Comparison of ENCODE assay signal across 18 cellular contexts in the genomic region with DNA sequence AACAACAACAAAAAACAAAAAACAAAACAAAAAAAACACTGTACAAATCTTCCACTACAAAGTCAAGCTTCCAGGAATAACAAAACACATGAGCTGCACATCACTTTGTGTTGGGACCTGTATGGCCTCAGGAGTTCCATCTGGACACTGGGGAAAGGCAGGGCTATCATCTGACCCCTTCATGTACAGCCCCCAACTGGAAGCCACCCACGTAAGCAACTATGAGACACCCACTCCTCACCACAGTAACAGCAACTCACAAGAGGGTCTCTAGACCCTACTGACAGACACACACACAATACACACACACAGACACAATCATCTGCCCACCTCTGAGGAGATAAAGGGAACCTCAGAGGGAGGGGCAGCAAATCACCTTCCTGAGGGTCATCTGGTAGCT.
A peak's percentile ranks its signal among the peaks of the same experiment; 100 is the strongest.
DNase-seq lines count a peak whose midpoint lies in the region; ATAC-seq, FAIRE-seq and TF ChIP-seq lines count a peak whose summit lies in the region.
"Had no signal": no experiment of that assay in that cellular context is flagged by ENCODE, and none has a peak within 500 bp of the region (broad histone marks: within the 10 kb centered on the region; RNA-seq: fewer than 3 reads in every experiment).

No MANE protein-coding gene starts in this region.

- POLR2A ChIA-PET in K562 (lab: Yijun Ruan, JAX): interaction anchor here (0.6 to 1.4 kb wide), 5 partner anchors 13 to 35 kb away, joined by 3 to 4 read pairs (median 3); no protein-coding TSS in a partner anchor

- H2BK15ac ChIP-seq in mesendoderm (replicated peaks; ENCODE audit: low read depth): no peak overlapping the region

- no peak overlapping the region for H2AFZ ChIP-seq in K562 (ENCODE audit: low read depth, low read length)

- intact Hi-C loops in K562 (cut with micrococcal nuclease): no loop called here

- H3K4me1 ChIP-seq in K562 (replicated peaks in 1 of 2; ENCODE audit: control insufficient read depth in 2 of 2, insufficient read depth in 2 of 2, low read length in 2 of 2) (peaks cover 0 to 9% of the 10 kb centered on the region in 2 experiments; a peak in 3 of 5 replicates), mesendoderm (ENCODE audit: control insufficient read depth, low read depth, low read length) (peaks cover 2% of the 10 kb centered on the region), SJCRH30 (peaks cover 48% of the 10 kb centered on the region)
- H3K4me1 ChIP-seq: Caco-2 had no signal

- no peak overlapping the region for H3K4me3 Mint-ChIP-seq in stimulated activated naive CD8-positive, alpha-beta T cell treated with anti-CD3 and anti-CD28 coated beads, Interleukin-15, amount 100 ng/mL, for 72 hours
- H3K4me3 Mint-ChIP-seq: CD8-positive, alpha-beta memory T cell; H9 had no signal

- H3K9me3 ChIP-seq in K562 (replicated peaks; ENCODE audit: control insufficient read depth, insufficient read depth, low read depth, low read length) (no peaks in the 10 kb centered on the region), SJCRH30 (replicated peaks) (no peaks in the 10 kb centered on the region)
- H3K9me3 ChIP-seq: BLaER1, Caco-2 had no signal

- ATAC-seq in K562: no peak
- ATAC-seq in stimulated activated naive CD8-positive, alpha-beta T cell treated with anti-CD3 and anti-CD28 coated beads, Interleukin-15, amount 100 ng/mL, for 72 hours: no peak

- TF ChIP-seq CTCF in K562 (IDR thresholded peaks at IDR 0.05 in 2 of 3, conservative IDR thresholded peaks at IDR 0.05 in 1 of 3; ENCODE audit: insufficient read depth in 2 of 3, low read depth in 1 of 3, low read length in 3 of 3): no peak

- H4K8ac ChIP-seq in mesendoderm (ENCODE audit: low read depth, low read length): no peak overlapping the region

- H3K23ac ChIP-seq in mesendoderm (ENCODE audit: low read length): peak overlapping the region; percentile 29

- H3K4me3 ChIP-seq in K562: no peak overlapping the region
- H3K4me3 ChIP-seq in mesendoderm (ENCODE audit: low read length): no peak overlapping the region
- no peak overlapping the region for H3K4me3 ChIP-seq in SJCRH30
- H3K4me3 ChIP-seq: BLaER1 had no signal

- H4K20me1 ChIP-seq in K562 (replicated peaks; ENCODE audit: control insufficient read depth, insufficient read depth, low read length): no peaks in the 10 kb centered on the region
- H4K20me1 ChIP-seq: BLaER1 had no signal

- FAIRE-seq in K562 (lab: Jason Lieb, UNC): peak; percentile 32
- FAIRE-seq: GM12892 had no signal

- no peak overlapping the region for H2AK5ac ChIP-seq in mesendoderm (ENCODE audit: low read length)

- no peak overlapping the region for H2BK5ac ChIP-seq in mesendoderm (ENCODE audit: low read length)

- no peak overlapping the region; a peak in 1 of 4 replicates for H3K9ac ChIP-seq in K562 (ENCODE audit: insufficient read depth in 1 of 2, low read depth in 2 of 2, low read length in 2 of 2)
- no peak overlapping the region for H3K9ac ChIP-seq in mesendoderm (ENCODE audit: low read length)
- H3K9ac ChIP-seq: BLaER1 had no signal

- no peaks in the 10 kb centered on the region for H3K9me3 Mint-ChIP-seq in stimulated activated naive CD8-positive, alpha-beta T cell treated with anti-CD3 and anti-CD28 coated beads, Interleukin-15, amount 100 ng/mL, for 72 hours
- H3K9me3 Mint-ChIP-seq: CD8-positive, alpha-beta memory T cell; H9 had no signal

- DNase-seq in activated effector memory CD4-positive, alpha-beta T cell treated with anti-CD3 and anti-CD28 coated beads, Interleukin-2, amount 50 U/mL, for 16 hours: peak; percentile 31
- no peak for DNase-seq in activated effector memory CD4-positive, alpha-beta T cell treated with Interleukin-2 at 50 U/mL for 16 hours
- DNase-seq in K562 (ENCODE audit: extremely low read depth in 1 of 4, low spot score in 3 of 4) (no peak), mesendoderm (no peak), NCI-H1048 (lab: John Stamatoyannopoulos, UW) (no peak), NCI-H524 treated with DMSO at 0.1 percent for 48 hours (lab: John Stamatoyannopoulos, UW) (no peak), SJCRH30 (no peak)
- DNase-seq in stimulated activated naive CD8-positive, alpha-beta T cell treated with anti-CD3 and anti-CD28 coated beads, Interleukin-15, amount 100 ng/mL, for 72 hours: no peak
- DNase-seq: Caco-2; CD8-positive, alpha-beta memory T cell; DND-41; GDM1; GOT3; H9 had no signal

- H3K36me3 ChIP-seq in K562 (ENCODE audit: control insufficient read depth, insufficient read depth, low read length) (no peaks in the 10 kb centered on the region), mesendoderm (ENCODE audit: control insufficient read depth, insufficient read depth, low read length) (no peaks in the 10 kb centered on the region), SJCRH30 (no peaks in the 10 kb centered on the region)
- H3K36me3 ChIP-seq: BLaER1 had no signal

- no peaks in the 10 kb centered on the region for H3K27me3 Mint-ChIP-seq in stimulated activated naive CD8-positive, alpha-beta T cell treated with anti-CD3 and anti-CD28 coated beads, Interleukin-15, amount 100 ng/mL, for 72 hours

- no peak overlapping the region for H3K18ac ChIP-seq in mesendoderm (ENCODE audit: low read length)

- H3K4me1 Mint-ChIP-seq in stimulated activated naive CD8-positive, alpha-beta T cell treated with anti-CD3 and anti-CD28 coated beads, Interleukin-15, amount 100 ng/mL, for 72 hours: peaks cover 21% of the 10 kb centered on the region

- no peak overlapping the region for H3K4ac ChIP-seq in mesendoderm (ENCODE audit: low read depth, low read length)

- no peak for TF ChIP-seq POLR2A in K562 (conservative IDR thresholded peaks at IDR 0.05)

- in situ Hi-C loops in K562 (cut with MboI): no loop called here

- no TSS peak for BruUV-seq in K562 (replicated peaks; lab: Mats Ljungman, UMichigan)

- no peaks in the 10 kb centered on the region for H3K9me1 ChIP-seq in K562 (ENCODE audit: control insufficient read depth, insufficient read depth, low read length)

- 50% methylated on average over 1 of the region's 1 CpG for WGBS in K562 (ENCODE audit: insufficient coverage, low coverage, missing lambda C conversion rate)
- WGBS in mesendoderm (ENCODE audit: extremely low coverage, insufficient coverage, low lambda C conversion rate): no CpG with 5 or more reads among the region's 1 CpG

- no peak for TF ChIP-seq RAD21 in K562 (CRISPR knock-in tag; conservative IDR thresholded peaks at IDR 0.05 in 1 of 2, IDR thresholded peaks at IDR 0.05 in 1 of 2)

- peak overlapping the region; percentile 17 to 30 for H3K27ac Mint-ChIP-seq in stimulated activated naive CD8-positive, alpha-beta T cell treated with anti-CD3 and anti-CD28 coated beads, Interleukin-15, amount 100 ng/mL, for 72 hours
- H3K27ac Mint-ChIP-seq: H9 had no signal

- no peak overlapping the region for H3K56ac ChIP-seq in mesendoderm (ENCODE audit: low read length)

- H3K79me1 ChIP-seq in mesendoderm (ENCODE audit: low read length): no peaks in the 10 kb centered on the region

- no peak overlapping the region for H4K5ac ChIP-seq in mesendoderm (ENCODE audit: low read length)

- H3K27ac ChIP-seq in K562 (ENCODE audit: extremely low read depth, low read depth, low read length) (no peak overlapping the region), mesendoderm (ENCODE audit: low read depth, low read length) (no peak overlapping the region), SJCRH30 (no peak overlapping the region)
- H3K27ac ChIP-seq: 22Rv1, BLaER1, HL-60 had no signal

- no peaks in the 10 kb centered on the region for H3K79me2 ChIP-seq in K562 (ENCODE audit: control insufficient read depth, insufficient read depth, low read length)
- H3K79me2 ChIP-seq in mesendoderm (ENCODE audit: control insufficient read depth, insufficient read depth, low read length): no peaks in the 10 kb centered on the region

- no peak for TF ChIP-seq EP300 in K562 (IDR thresholded peaks at IDR 0.05; ENCODE audit: low read length)

- H3K4me2 ChIP-seq in K562 (ENCODE audit: insufficient read depth, low read length): no peak overlapping the region
- no peak overlapping the region for H3K4me2 ChIP-seq in mesendoderm (ENCODE audit: low read length)
- H3K4me2 ChIP-seq: BLaER1 had no signal

- no peak overlapping the region for H2BK120ac ChIP-seq in mesendoderm (ENCODE audit: low read depth, low read length)

- CTCF ChIA-PET in K562 (lab: Yijun Ruan, JAX; ENCODE audit: low intra/inter-chr PET ratio): no interaction called here

- no peaks in the 10 kb centered on the region for H3K27me3 ChIP-seq in K562 (ENCODE audit: control insufficient read depth in 2 of 2, insufficient read depth in 2 of 2, low read length in 2 of 2)
- no peaks in the 10 kb centered on the region for H3K27me3 ChIP-seq in mesendoderm (ENCODE audit: insufficient read depth, low read length, poor library complexity)
- no peaks in the 10 kb centered on the region for H3K27me3 ChIP-seq in SJCRH30
- H3K27me3 ChIP-seq: BLaER1 had no signal

TF ChIP-seq in K562, 482 proteins besides CTCF, POLR2A, EP300 and RAD21 (continues in another document):
- TF ChIP-seq, protein P1, sequence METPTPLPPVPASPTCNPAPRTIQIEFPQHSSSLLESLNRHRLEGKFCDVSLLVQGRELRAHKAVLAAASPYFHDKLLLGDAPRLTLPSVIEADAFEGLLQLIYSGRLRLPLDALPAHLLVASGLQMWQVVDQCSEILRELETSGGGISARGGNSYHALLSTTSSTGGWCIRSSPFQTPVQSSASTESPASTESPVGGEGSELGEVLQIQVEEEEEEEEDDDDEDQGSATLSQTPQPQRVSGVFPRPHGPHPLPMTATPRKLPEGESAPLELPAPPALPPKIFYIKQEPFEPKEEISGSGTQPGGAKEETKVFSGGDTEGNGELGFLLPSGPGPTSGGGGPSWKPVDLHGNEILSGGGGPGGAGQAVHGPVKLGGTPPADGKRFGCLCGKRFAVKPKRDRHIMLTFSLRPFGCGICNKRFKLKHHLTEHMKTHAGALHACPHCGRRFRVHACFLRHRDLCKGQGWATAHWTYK (CRISPR knock-in tag; IDR thresholded peaks at IDR 0.05): no peak
- TF ChIP-seq TRIM28 (IDR thresholded peaks at IDR 0.05) (no peak), FOXA3 (CRISPR knock-in tag; conservative IDR thresholded peaks at IDR 0.05 in 1 of 2, IDR thresholded peaks at IDR 0.05 in 1 of 2) (no peak), TEAD4 (IDR thresholded peaks at IDR 0.05; ENCODE audit: low read length) (no peak), TEAD4 (CRISPR knock-in tag; IDR thresholded peaks at IDR 0.05; ENCODE audit: borderline replicate concordance) (no peak), ELF2 (CRISPR knock-in tag; IDR thresholded peaks at IDR 0.05) (no peak), TFAM (CRISPR knock-in tag; conservative IDR thresholded peaks at IDR 0.05) (no peak), POLR2B (IDR thresholded peaks at IDR 0.05; ENCODE audit: low read depth, partially characterized antibody) (no peak), ZNF586 (CRISPR knock-in tag; conservative IDR thresholded peaks at IDR 0.05) (no peak), ZNF778 (CRISPR knock-in tag; IDR thresholded peaks at IDR 0.05) (no peak), SRF (CRISPR knock-in tag; IDR thresholded peaks at IDR 0.05) (no peak), SUPT5H (IDR thresholded peaks at IDR 0.05) (no peak), ZNF766 (CRISPR knock-in tag; conservative IDR thresholded peaks at IDR 0.05) (no peak)
- TF ChIP-seq, protein P2, sequence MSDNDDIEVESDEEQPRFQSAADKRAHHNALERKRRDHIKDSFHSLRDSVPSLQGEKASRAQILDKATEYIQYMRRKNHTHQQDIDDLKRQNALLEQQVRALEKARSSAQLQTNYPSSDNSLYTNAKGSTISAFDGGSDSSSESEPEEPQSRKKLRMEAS (CRISPR knock-in tag; IDR thresholded peaks at IDR 0.05): no peak
